9 cellular contexts compared by ENCODE assay signal in genomic region chr2:219073413-219074129, GRCh38. TPM values are rescaled to one million over a fixed set of nuclear protein-coding genes. Genes with fewer than 3 reads are reported as not detected.
DNase-seq lines count a peak whose midpoint lies in the region; ATAC-seq and TF ChIP-seq lines count a peak whose summit lies in the region.
"Had no signal": no experiment of that assay in that cellular context is flagged by ENCODE, and none has a peak within 500 bp of the region (broad histone marks: within the 10 kb centered on the region; RNA-seq: fewer than 3 reads in every experiment).

No MANE protein-coding gene starts in this region.

- 0 out of 2 replicates have a peak, but pooled peaks cover 3% of the 10 kb centered on the region for H4K20me1 ChIP-seq in IMR-90 (ENCODE audit: insufficient read depth, low read length)
- H4K20me1 ChIP-seq: BLaER1 had no signal

- DNase-seq in NCI-H2029 (lab: John Stamatoyannopoulos, UW) = peak; percentile 39
- no peak for DNase-seq in NCI-H2029 treated with DMSO at 0.1 percent for 48 hours (lab: John Stamatoyannopoulos, UW)
- DNase-seq in IMR-90 = peak; percentile 72
- DNase-seq in Peyer's patch = peak in 1 of 3 donors; percentile 72
- DNase-seq in esophagus muscularis mucosa (ENCODE audit: extremely low spot score) = no peak
- DNase-seq in osteocyte (ENCODE audit: extremely low spot score, unreplicated experiment) = no peak

- BruUV-seq in IMR-90 (replicated peaks; lab: Mats Ljungman, UMichigan) = no TSS peak

- no peak overlapping the region for H3K56ac ChIP-seq in IMR-90 (ENCODE audit: extremely low read depth, insufficient read depth, low read length)

- H3K27me3 ChIP-seq in IMR-90 (ENCODE audit: control insufficient read depth, insufficient read depth, low read length) = no peaks in the 10 kb centered on the region
- H3K27me3 ChIP-seq in Peyer's patch = no peaks in the 10 kb centered on the region
- H3K27me3 ChIP-seq in esophagus muscularis mucosa = no peaks in the 10 kb centered on the region
- H3K27me3 ChIP-seq: BLaER1 had no signal

- no peak overlapping the region for H2AK5ac ChIP-seq in IMR-90 (ENCODE audit: low read depth, low read length)

- CTCF ChIA-PET in IMR-90 (lab: Yijun Ruan, JAX) = interaction anchor here (0.6 to 1.6 kb wide), 14 partner anchors 9 to 94 kb away, joined by 3 to 9 read pairs (median 3); no protein-coding TSS in a partner anchor

- no peaks in the 10 kb centered on the region for H3K9me3 Mint-ChIP-seq in osteocyte (ENCODE audit: unreplicated experiment)

- H2BK20ac ChIP-seq in IMR-90 (ENCODE audit: low read depth, low read length) = no peak overlapping the region

- POLR2A ChIA-PET in IMR-90 (lab: Charles Lee; ENCODE audit: unreplicated experiment) = no interaction called here

- H3K79me1 ChIP-seq in IMR-90 (ENCODE audit: low read depth in 1 of 2, low read length in 2 of 2) = no peaks in the 10 kb centered on the region

- in situ Hi-C loops in IMR-90 (cut with MboI; ENCODE audit: low sequenced_read_pairs) = no loop called here

- H2AFZ ChIP-seq in IMR-90 (replicated peaks; ENCODE audit: low read length, poor library complexity) = no peak overlapping the region

- no peak overlapping the region for H2BK15ac ChIP-seq in IMR-90 (ENCODE audit: low read depth, low read length)

- H4K91ac ChIP-seq in IMR-90 (ENCODE audit: insufficient read depth, low read depth, low read length) = no peak overlapping the region

- TF ChIP-seq CTCF in IMR-90 (conservative IDR thresholded peaks at IDR 0.05; ENCODE audit: low read depth, low read length) (peak; percentile 72), Peyer's patch (IDR thresholded peaks at IDR 0.05) (peak in 4 of 6 experiments; percentile 52 to 76 (median 69)), esophagus muscularis mucosa (IDR thresholded peaks at IDR 0.05) (peak in 2 of 3 experiments; percentile 27 to 44), osteocyte (IDR thresholded peaks at IDR 0.05) (peak; percentile 57)

- no peaks in the 10 kb centered on the region for H3K4me1 Mint-ChIP-seq in osteocyte (ENCODE audit: unreplicated experiment)

- no peak overlapping the region for H2BK5ac ChIP-seq in IMR-90 (ENCODE audit: low read depth, low read length, poor library complexity, severe bottlenecking)

- TF ChIP-seq POLR2A in IMR-90 (IDR thresholded peaks at IDR 0.05; ENCODE audit: low read depth, low read length) (no peak), Peyer's patch (IDR thresholded peaks at IDR 0.05) (no peak), esophagus muscularis mucosa (IDR thresholded peaks at IDR 0.05; ENCODE audit: low read depth) (no peak)

- no peak overlapping the region for H3K23ac ChIP-seq in IMR-90 (ENCODE audit: low read depth, low read length)

- H3K9ac ChIP-seq in IMR-90 (ENCODE audit: low read depth, low read length) = no peak overlapping the region
- H3K9ac ChIP-seq: BLaER1 had no signal

- H3K4me3 Mint-ChIP-seq in osteocyte (ENCODE audit: unreplicated experiment) = no peak overlapping the region

- TF ChIP-seq EP300 in esophagus muscularis mucosa (IDR thresholded peaks at IDR 0.05) = no peak

- no peak overlapping the region for H3K4ac ChIP-seq in IMR-90 (ENCODE audit: low read depth, low read length)

- no peak overlapping the region for H2BK120ac ChIP-seq in IMR-90 (ENCODE audit: low read depth, low read length)

- H3K4me1 ChIP-seq in IMR-90 (ENCODE audit: control insufficient read depth, insufficient read depth, low read length) (no peaks in the 10 kb centered on the region), Peyer's patch (peaks cover 0 to 24% (median 6%) of the 10 kb centered on the region in 4 donors), esophagus muscularis mucosa (no peaks in the 10 kb centered on the region)

- no peak overlapping the region for H3K18ac ChIP-seq in IMR-90 (ENCODE audit: low read depth, low read length)

- H3K36me3 ChIP-seq in IMR-90 (ENCODE audit: control insufficient read depth, insufficient read depth, low read length) (peaks cover 11% of the 10 kb centered on the region), Peyer's patch (peaks cover 0 to 35% (median 0%) of the 10 kb centered on the region in 3 donors), esophagus muscularis mucosa (peaks cover 28 to 65% (median 40%) of the 10 kb centered on the region in 4 donors)

- H3K27ac ChIP-seq in IMR-90 (ENCODE audit: insufficient read depth, low read length) = no peak overlapping the region
- no peak overlapping the region for H3K27ac ChIP-seq in Peyer's patch
- H3K27ac ChIP-seq in esophagus muscularis mucosa (replicated peaks in 1 of 4) = no peak overlapping the region
- H3K27ac ChIP-seq: BLaER1 had no signal

- no peak overlapping the region for H4K5ac ChIP-seq in IMR-90 (ENCODE audit: low read depth, low read length)

- H3K9me1 ChIP-seq in IMR-90 (ENCODE audit: insufficient read depth, low read length) = no peaks in the 10 kb centered on the region

- no peak overlapping the region for H4K8ac ChIP-seq in IMR-90 (ENCODE audit: low read depth in 2 of 2, low read length in 2 of 2)

- no peak overlapping the region for H3K14ac ChIP-seq in IMR-90 (replicated peaks; ENCODE audit: low read depth, low read length)

- WGBS in IMR-90 (ENCODE audit: extremely low coverage in 2 of 2, insufficient read length in 1 of 2), 2 experiments = 24% methylated on average over 5 of the region's 14 CpGs; no CpG with 5 or more reads in 1 of the 2 experiments
- 61% methylated on average over 13 of the region's 14 CpGs for WGBS in esophagus muscularis mucosa

- H3K36me3 Mint-ChIP-seq in osteocyte (ENCODE audit: unreplicated experiment) = peaks cover 22% of the 10 kb centered on the region

- intact Hi-C loops in IMR-90 (cut with micrococcal nuclease) (loop anchor here (1.0 kb wide), 2 partner anchors 46 to 82 kb away; no protein-coding TSS in a partner anchor), esophagus muscularis mucosa (cut with DNase I) (no loop called here)

- no peak overlapping the region for H3K27ac Mint-ChIP-seq in osteocyte (ENCODE audit: unreplicated experiment)

- dilution Hi-C loops in IMR-90 (cut with HindIII; ENCODE audit: low sequenced_read_pairs, unreplicated experiment) = no loop called here

- no peak overlapping the region for H3K4me2 ChIP-seq in IMR-90 (ENCODE audit: low read depth, low read length)
- H3K4me2 ChIP-seq: BLaER1 had no signal

- no peaks in the 10 kb centered on the region for H3K27me3 Mint-ChIP-seq in osteocyte (ENCODE audit: unreplicated experiment)

- no peak overlapping the region for H2AK9ac ChIP-seq in IMR-90 (replicated peaks; ENCODE audit: low read depth, low read length, poor library complexity)

- ATAC-seq in IMR-90 (ENCODE audit: low read depth) (peak; percentile 81), GM18907 (IDR thresholded peaks at IDR 0.05; ENCODE audit: unreplicated experiment) (no peak), HG03520 (IDR thresholded peaks at IDR 0.05; ENCODE audit: unreplicated experiment) (no peak)

- H3K9me3 ChIP-seq in IMR-90 (ENCODE audit: control insufficient read depth, insufficient read depth, low read length) (no peaks in the 10 kb centered on the region), Peyer's patch (no peaks in the 10 kb centered on the region), esophagus muscularis mucosa (no peaks in the 10 kb centered on the region)
- H3K9me3 ChIP-seq: BLaER1 had no signal

- H3K4me3 ChIP-seq in IMR-90 (ENCODE audit: insufficient read depth, low read depth, low read length) (no peak overlapping the region), Peyer's patch (no peak overlapping the region), esophagus muscularis mucosa (no peak overlapping the region)
- H3K4me3 ChIP-seq: BLaER1 had no signal

- TF ChIP-seq RAD21 in IMR-90 (IDR thresholded peaks at IDR 0.05; ENCODE audit: low read length) = peak; percentile 67

TF ChIP-seq in IMR-90, 13 proteins besides CTCF, POLR2A, EP300 and RAD21:
- TF ChIP-seq SMC3 (IDR thresholded peaks at IDR 0.05; ENCODE audit: low read depth, low read length) (peak; percentile 73), BHLHE40 (IDR thresholded peaks at IDR 0.05; ENCODE audit: low read depth, low read length) (no peak), MXI1 (IDR thresholded peaks at IDR 0.05; ENCODE audit: borderline replicate concordance, low read depth, low read length) (no peak)

RNA-seq across cellular contexts. Expression of gene IHH, which starts 12.8 kb away (rescaled TPM):
- total RNA-seq in IMR-90 (2012; rRNA removed) (not detected in 2 replicates), Peyer's patch (100 to 1,000 TPM in 1 of 4 donors, 10 to 100 TPM in 3; 14.0 to 124 (median 71.1) TPM), esophagus muscularis mucosa (not detected), osteocyte (0.18 TPM in 1 of 2 replicates, not detected in the other)
- not detected in 2 replicates for polyA plus RNA-seq in IMR-90 (2012; rRNA removed)
- polyA plus RNA-seq in IMR-90 (2012; cell fraction: cytosol; rRNA removed) = 0.01 TPM in 1 of 2 replicates, not detected in the other
- polyA plus RNA-seq in IMR-90 (2012; cell fraction: nucleus; rRNA removed; ENCODE audit: low replicate concordance) = 0.02 TPM in 1 of 2 replicates, not detected in the other

RNA-seq across cellular contexts. Expression of gene CFAP65, which starts 32.3 kb away (rescaled TPM):
- total RNA-seq in IMR-90 (2012; rRNA removed) = not detected in 2 replicates
- not detected in 2 replicates for polyA plus RNA-seq in IMR-90 (2012; rRNA removed)
- not detected in 2 replicates for polyA plus RNA-seq in IMR-90 (2012; cell fraction: cytosol; rRNA removed)
- polyA plus RNA-seq in IMR-90 (2012; cell fraction: nucleus; rRNA removed; ENCODE audit: low replicate concordance) = 0.01 TPM in 1 of 2 replicates, not detected in the other
- total RNA-seq in Peyer's patch = 1 to 10 TPM in 2 of 4 donors, not detected in 2; 1.5 to 3.6 TPM
- not detected for total RNA-seq in esophagus muscularis mucosa
- not detected in 2 replicates for total RNA-seq in osteocyte

Comparison
In these comparisons a context has a peak if more than half of its experiments do, and no peak if none do; other contexts are left out.
1. DNase-seq: peak in NCI-H2029 (single experiment) and IMR-90 (single experiment); none in NCI-H2029 treated with DMSO at 0.1 percent for 48 hours (single experiment), esophagus muscularis mucosa (single experiment) and osteocyte (single experiment).
2. RNA of gene IHH, which starts 12.8 kb away (total RNA-seq): 14.0 to 124 TPM in Peyer's patch; not detected in esophagus muscularis mucosa, not detected in IMR-90 and 0.18 TPM in osteocyte; every median in the first group is over 10 times any median in the second.
3. Peak in every context shown above with its lines, with median percentiles within 50 percentile points of each other: CTCF ChIP-seq.